ENCODE assay signal across 27 cellular contexts in the genomic region with DNA sequence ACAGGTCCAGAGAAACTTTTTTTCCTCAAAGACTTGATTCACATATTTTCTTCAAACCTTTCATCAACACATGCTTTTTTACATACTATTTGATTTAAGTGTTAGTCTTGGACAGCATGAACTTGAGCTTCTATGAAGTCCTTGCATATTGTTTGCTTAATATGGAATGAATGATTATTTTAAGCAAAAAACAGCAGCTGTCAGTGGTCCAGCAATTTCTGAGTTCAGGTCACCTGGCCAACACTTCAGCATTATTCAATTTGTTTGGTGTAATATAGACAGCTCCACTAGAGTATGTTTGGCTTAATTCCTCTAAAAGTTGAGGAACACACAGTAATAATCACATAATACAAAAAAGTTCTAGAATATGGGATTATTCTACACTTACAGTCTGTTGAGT.
"Had no signal": no experiment of that assay in that cellular context is flagged by ENCODE, and none has a peak within 500 bp of the region (broad histone marks: within the 10 kb centered on the region; RNA-seq: fewer than 3 reads in every experiment).

No MANE protein-coding gene starts in this region.

- H3K27ac ChIP-seq: stomach, suprapubic skin, testis, thoracic aorta, thyroid gland, tibial artery, tibial nerve, transverse colon, upper lobe of left lung, upper lobe of right lung, uterus, vagina had no signal

- DNase-seq: stimulated activated CD4-positive, alpha-beta T cell treated with anti-CD3 and anti-CD28 coated beads, Interleukin-2, amount 100 ng/mL, for 48 hours; stimulated activated CD4-positive, alpha-beta T cell treated with anti-CD3 and anti-CD28 coated beads, Interleukin-4, amount 100 ng/mL, for 1 hour; stimulated activated CD4-positive, alpha-beta T cell treated with anti-CD3 and anti-CD28 coated beads, Interleukin-4, amount 100 ng/mL, for 24 hours; stimulated activated CD4-positive, alpha-beta T cell treated with anti-CD3 and anti-CD28 coated beads, Interleukin-4, amount 100 ng/mL, for 4 hours; stimulated activated CD8-positive, alpha-beta memory T cell treated with anti-CD3 and anti-CD28 coated beads, Interleukin-4, amount 100 ng/mL, for 48 hours; stimulated activated naive B cell treated with anti-CD40 and anti-IgM and Interleukin-4, amounts not matched to agents 10 μg/mL and 1 μg/mL and 100 μg/mL, for 72 hours; stimulated activated naive CD4-positive, alpha-beta T cell; stimulated activated naive CD4-positive, alpha-beta T cell treated with Interleukin-2 at 50 U/mL for 16 hours; stimulated activated naive CD8-positive, alpha-beta T cell treated with anti-CD3 and anti-CD28 coated beads, Interleukin-15, amount 100 ng/mL, for 72 hours; stimulated activated naive CD8-positive, alpha-beta T cell treated with anti-CD3 and anti-CD28 coated beads, Interleukin-15, Interleukin-2, amounts not matched to agents 100 U/mL and 50 U/mL, for 24 hours; stomach; substantia nigra; testis; thyroid gland; tibial artery; transverse colon; trophoblast cell; upper lobe of left lung; upper lobe of right lung; uterus had no signal

- FAIRE-seq: urothelium cell line had no signal

- ATAC-seq: stimulated activated effector memory CD8-positive, alpha-beta T cell treated with anti-CD3 and anti-CD28 coated beads, Interleukin-12 subunit alpha, Interleukin-12 subunit beta, amount 100 ng/mL, for 72 hours; stimulated activated memory B cell treated with anti-CD40 and anti-IgM and Interleukin-4, amounts not matched to agents 10 μg/mL and 1 μg/mL and 100 μg/mL, for 72 hours; stimulated activated naive B cell treated with anti-CD40 and anti-IgM and Interleukin-4, amounts not matched to agents 10 μg/mL and 1 μg/mL and 100 μg/mL, for 72 hours; stimulated activated naive CD8-positive, alpha-beta T cell treated with anti-CD3 and anti-CD28 coated beads, Interleukin-15, amount 100 ng/mL, for 72 hours; stimulated activated naive CD8-positive, alpha-beta T cell treated with anti-CD3 and anti-CD28 coated beads, Interleukin-15, Interleukin-2, amounts not matched to agents 100 U/mL and 50 U/mL, for 24 hours; upper lobe of right lung had no signal

- H3K4me1 ChIP-seq: suprapubic skin, testis, thyroid gland, tibial artery, tibial nerve, transverse colon, upper lobe of left lung, upper lobe of right lung, uterus, vagina had no signal

- H3K36me3 ChIP-seq: stomach, suprapubic skin, thoracic aorta, thyroid gland, tibial artery, tibial nerve, transverse colon, upper lobe of left lung, upper lobe of right lung, uterus, vagina had no signal

- H3K4me3 ChIP-seq: stomach, suprapubic skin, testis, thoracic aorta, thyroid gland, tibial artery, tibial nerve, transverse colon, upper lobe of left lung, upper lobe of right lung, uterus, vagina had no signal

- H3K9me3 ChIP-seq: stomach, suprapubic skin, testis, thoracic aorta, thyroid gland, tibial artery, tibial nerve, transverse colon, upper lobe of left lung, upper lobe of right lung, uterus, vagina had no signal

- H3K27me3 ChIP-seq: stomach, testis, thyroid gland, tibial artery, tibial nerve, upper lobe of left lung, uterus, vagina had no signal
